8 cellular contexts compared by ENCODE assay signal in the genomic region with DNA sequence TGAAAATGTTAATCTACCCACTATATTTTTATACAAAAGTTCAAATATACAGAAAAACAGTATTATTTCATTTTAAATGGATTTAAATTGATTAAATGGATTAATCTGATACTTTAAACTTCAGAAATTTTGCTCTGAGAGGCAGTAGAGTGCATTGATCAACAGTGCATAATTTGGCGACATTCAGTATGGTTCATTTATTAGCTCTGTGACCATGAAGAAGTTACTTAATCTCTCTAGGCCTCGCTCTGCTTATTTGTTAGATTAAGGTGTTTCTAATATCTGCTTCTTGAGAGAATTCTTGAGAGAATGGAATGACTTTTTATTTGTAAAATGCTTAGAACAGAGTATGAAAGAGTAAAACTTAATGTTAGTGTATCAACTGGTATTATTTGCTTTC. TPM values are rescaled to one million over a fixed set of nuclear protein-coding genes. Genes with fewer than 3 reads are reported as not detected.
"Had no signal": no experiment of that assay in that cellular context is flagged by ENCODE, and none has a peak within 500 bp of the region (broad histone marks: within the 10 kb centered on the region; RNA-seq: fewer than 3 reads in every experiment).

No MANE protein-coding gene starts in this region.

- H3K4me1 Mint-ChIP-seq: GM23338, H9 had no signal

- H2AFZ ChIP-seq: GM23338 had no signal

- H3K27ac Mint-ChIP-seq: GM23338, H9 had no signal

- H3K4me3 ChIP-seq: GM23338, K562 had no signal

- DNase-seq: H9, HCEC 1CT, IMR-90, KG1 had no signal

- H3K4me2 ChIP-seq: GM23338 had no signal

- H3K4me3 Mint-ChIP-seq: GM23338, H9 had no signal

- ATAC-seq: GM23338, K562 had no signal

RNA-seq across cellular contexts. Expression of a gene that starts 8.9 kb away (rescaled TPM):
- total RNA-seq: H1, H9, HT-29, K562 had no signal
- polyA plus RNA-seq: GM23338, H1 had no signal
